10 cellular contexts compared by ENCODE assay signal in the genomic region with DNA sequence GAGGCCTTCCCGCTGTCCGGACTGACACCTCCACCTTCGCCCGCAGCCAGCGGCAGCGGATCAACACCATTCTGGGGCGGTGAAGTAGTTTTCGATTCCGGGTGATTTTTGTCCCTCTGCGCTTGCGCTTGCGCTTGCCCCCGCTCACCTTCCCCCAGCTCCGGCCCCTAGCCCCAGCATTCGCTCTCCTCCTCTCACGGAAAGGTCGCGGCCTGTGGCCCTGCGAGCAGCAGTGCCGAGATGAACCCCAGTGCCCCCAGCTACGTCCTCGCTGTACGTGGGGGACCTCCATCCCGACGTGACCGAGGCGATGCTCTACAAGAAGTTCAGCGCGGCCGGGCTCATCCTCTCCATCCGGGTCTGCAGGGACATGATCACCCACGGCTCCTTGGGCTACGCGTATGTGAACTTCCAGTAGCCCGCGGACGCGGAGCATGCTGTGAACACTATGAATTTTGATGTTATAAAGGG. TPM values are rescaled to one million over a fixed set of nuclear protein-coding genes. Genes with fewer than 3 reads are reported as not detected.
A peak's percentile ranks its signal among the peaks of the same experiment; 100 is the strongest.
DNase-seq lines count a peak whose midpoint lies in the region; ATAC-seq and TF ChIP-seq lines count a peak whose summit lies in the region.
"Had no signal": no experiment of that assay in that cellular context is flagged by ENCODE, and none has a peak within 500 bp of the region (broad histone marks: within the 10 kb centered on the region; RNA-seq: fewer than 3 reads in every experiment).

No MANE protein-coding gene starts in this region.

- no peak overlapping the region for H3K27ac Mint-ChIP-seq in activated B cell treated with CpG ODN at 0.5 μM for 24 hours

- H3K36me3 Mint-ChIP-seq in activated B cell treated with CpG ODN at 0.5 μM for 24 hours (ENCODE audit: low read depth): no peaks in the 10 kb centered on the region

- CTCF ChIA-PET in activated B cell treated with CpG ODN at 0.5 μM for 24 hours (lab: Charles Lee): interaction anchor here (1.0 kb wide), 1 partner anchor 9 kb away, joined by 3 read pairs; no protein-coding TSS in a partner anchor

- no peak for ATAC-seq in activated B cell treated with CpG ODN at 0.5 μM for 24 hours (ENCODE audit: low read depth)
- peak; percentile 54 for ATAC-seq in gastroesophageal sphincter
- peak; percentile 74 for ATAC-seq in sciatic nerve
- ATAC-seq in HG03139 (IDR thresholded peaks at IDR 0.05; ENCODE audit: unreplicated experiment): no peak

- DNase-seq in activated B cell treated with CpG ODN at 0.5 μM for 24 hours (no peak), sciatic nerve (ENCODE audit: low spot score) (peak; percentile 63), NCI-H1694 treated with DMSO at 0.1 percent for 48 hours (lab: John Stamatoyannopoulos, UW) (no peak), mucosa of gallbladder (ENCODE audit: low spot score) (no peak), NCI-H526 (lab: John Stamatoyannopoulos, UW) (no peak)
- DNase-seq: activated gamma-delta T cell, NCI-H2081 treated with DMSO at 0.1 percent for 48 hours had no signal

- peaks cover 14% of the 10 kb centered on the region for H3K9me3 Mint-ChIP-seq in activated B cell treated with CpG ODN at 0.5 μM for 24 hours

- H3K36me3 ChIP-seq in gastroesophageal sphincter: no peaks in the 10 kb centered on the region

- H3K4me1 Mint-ChIP-seq in activated B cell treated with CpG ODN at 0.5 μM for 24 hours: peaks cover 6% of the 10 kb centered on the region

- H3K4me3 Mint-ChIP-seq in activated B cell treated with CpG ODN at 0.5 μM for 24 hours: peak overlapping the region; percentile 74

- peaks cover 0 to 7% (median 0%) of the 10 kb centered on the region in 3 donors for H3K9me3 ChIP-seq in gastroesophageal sphincter

- WGBS in gastroesophageal sphincter (ENCODE audit: low coverage in 1 of 2), 2 donors: 3 to 17% methylated on average over 4 to 12 of the region's 38 CpGs

- TF ChIP-seq POLR2A in gastroesophageal sphincter (IDR thresholded peaks at IDR 0.05): no peak

- no peak for TF ChIP-seq EP300 in gastroesophageal sphincter (IDR thresholded peaks at IDR 0.05)

- intact Hi-C loops in activated B cell treated with CpG ODN at 0.5 μM for 24 hours (cut with micrococcal nuclease) (no loop called here), sciatic nerve (cut with DNase I) (no loop called here)

- H3K4me3 ChIP-seq in GM08714 (ENCODE audit: low read length) (peak overlapping the region; percentile 50; the same call in 1 of the 2 replicates), gastroesophageal sphincter (peak overlapping the region; percentile 24 to 57)

- peaks cover 5% of the 10 kb centered on the region for H3K27me3 ChIP-seq in gastroesophageal sphincter

- H3K27me3 Mint-ChIP-seq in activated B cell treated with CpG ODN at 0.5 μM for 24 hours: peaks cover 21% of the 10 kb centered on the region

- peaks cover 0 to 5% (median 0%) of the 10 kb centered on the region in 3 donors for H3K4me1 ChIP-seq in gastroesophageal sphincter

- POLR2A ChIA-PET in activated B cell treated with CpG ODN at 0.5 μM for 24 hours (lab: Charles Lee): no interaction called here

- peak overlapping the region in 3 of 4 donors; percentile 58 to 76 (median 69) for H3K27ac ChIP-seq in gastroesophageal sphincter

- no peak for TF ChIP-seq CTCF in activated B cell treated with CpG ODN at 0.5 μM for 24 hours (IDR thresholded peaks at IDR 0.05)
- TF ChIP-seq CTCF in gastroesophageal sphincter (IDR thresholded peaks at IDR 0.05): no peak

RNA-seq across cellular contexts. Expression of a gene that starts 22.7 kb away (rescaled TPM):
- 0.49 and 1.1 TPM in 2 replicates for total RNA-seq in activated B cell treated with CpG ODN at 0.5 μM for 24 hours
- 10 to 100 TPM in 2 of 4 donors, 1 to 10 TPM in 2; 7.2 to 22.9 (median 11.5) TPM for total RNA-seq in gastroesophageal sphincter
- 16.0 TPM for total RNA-seq in sciatic nerve
- total RNA-seq in mucosa of gallbladder: 13.5 TPM

RNA-seq across cellular contexts. Expression of a gene that starts 42.1 kb away (rescaled TPM):
- 16.3 and 22.7 TPM in 2 replicates for total RNA-seq in activated B cell treated with CpG ODN at 0.5 μM for 24 hours
- 10 to 100 TPM; 15.4 to 36.3 (median 20.4) TPM for total RNA-seq in gastroesophageal sphincter
- 18.5 TPM for total RNA-seq in sciatic nerve
- total RNA-seq in mucosa of gallbladder: 13.6 TPM

Comparison
In these comparisons a context has a peak if more than half of its experiments do, and no peak if none do; other contexts are left out.
1. ATAC-seq: peak in gastroesophageal sphincter (single experiment) and sciatic nerve (single experiment); none in activated B cell treated with CpG ODN at 0.5 μM for 24 hours (single experiment) and HG03139 (single experiment).